In the genomic region with DNA sequence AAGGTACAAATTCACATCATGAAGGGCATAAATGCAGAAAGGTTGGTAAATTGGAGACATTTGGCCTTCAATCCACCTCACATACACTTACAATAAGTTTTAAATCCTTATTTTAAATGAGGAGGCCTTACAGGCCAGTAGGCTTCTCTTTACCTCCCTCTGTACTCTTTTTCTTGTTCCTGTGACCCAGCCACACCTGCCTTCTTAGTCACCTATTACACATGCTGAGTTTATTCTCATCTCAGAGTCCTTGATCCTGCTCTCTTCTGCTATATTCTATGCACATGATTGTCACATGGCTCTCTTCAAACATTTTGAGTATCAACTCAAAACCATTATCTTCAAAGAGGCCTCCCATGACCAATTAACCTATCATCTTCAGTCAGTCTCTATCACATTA, we compare ENCODE assay signal across 18 cellular contexts.
"Had no signal": no experiment of that assay in that cellular context is flagged by ENCODE, and none has a peak within 500 bp of the region (broad histone marks: within the 10 kb centered on the region; RNA-seq: fewer than 3 reads in every experiment).

No MANE protein-coding gene starts in this region.

- H3K27ac Mint-ChIP-seq: naive thymus-derived CD8-positive, alpha-beta T cell had no signal

- ATAC-seq: naive thymus-derived CD8-positive, alpha-beta T cell had no signal

- H3K36me3 ChIP-seq: colonic mucosa, esophagus muscularis mucosa, right atrium auricular region, sigmoid colon, stomach, thoracic aorta, transverse colon had no signal

- H3K4me1 ChIP-seq: colonic mucosa, esophagus muscularis mucosa, right atrium auricular region, sigmoid colon, stomach had no signal

- H3K9me3 ChIP-seq: colonic mucosa, esophagus muscularis mucosa, right atrium auricular region, sigmoid colon, stomach, thoracic aorta, transverse colon had no signal

- DNase-seq: colonic mucosa; dermis blood vessel endothelial cell; effector CD4-positive, alpha-beta T cell; foreskin fibroblast; head of caudate nucleus; hippocampal formation; naive thymus-derived CD8-positive, alpha-beta T cell; sigmoid colon; stimulated activated CD4-positive, alpha-beta T cell treated with anti-CD3 and anti-CD28 coated beads, Interleukin-12 subunit alpha, Interleukin-12 subunit beta, amount 100 ng/mL, for 4 hours; stimulated activated naive CD4-positive, alpha-beta T cell; stomach; substantia nigra; transverse colon had no signal

- H3K4me3 Mint-ChIP-seq: naive thymus-derived CD8-positive, alpha-beta T cell; neural crest cell had no signal

- H3K27me3 ChIP-seq: colonic mucosa, esophagus muscularis mucosa, right atrium auricular region, sigmoid colon, stomach, transverse colon had no signal

- H3K36me3 Mint-ChIP-seq: naive thymus-derived CD8-positive, alpha-beta T cell had no signal

- H3K27ac ChIP-seq: colonic mucosa, esophagus muscularis mucosa, right atrium auricular region, sigmoid colon, skin epidermis, stomach, thoracic aorta, transverse colon had no signal

- H3K27me3 Mint-ChIP-seq: naive thymus-derived CD8-positive, alpha-beta T cell had no signal

- H3K4me1 Mint-ChIP-seq: naive thymus-derived CD8-positive, alpha-beta T cell; neural crest cell had no signal

- H3K4me3 ChIP-seq: colonic mucosa, esophagus muscularis mucosa, right atrium auricular region, sigmoid colon, skin epidermis, stomach, thoracic aorta, transverse colon had no signal
